Comparison of ENCODE assay signal across 1 cellular context in the genomic region with DNA sequence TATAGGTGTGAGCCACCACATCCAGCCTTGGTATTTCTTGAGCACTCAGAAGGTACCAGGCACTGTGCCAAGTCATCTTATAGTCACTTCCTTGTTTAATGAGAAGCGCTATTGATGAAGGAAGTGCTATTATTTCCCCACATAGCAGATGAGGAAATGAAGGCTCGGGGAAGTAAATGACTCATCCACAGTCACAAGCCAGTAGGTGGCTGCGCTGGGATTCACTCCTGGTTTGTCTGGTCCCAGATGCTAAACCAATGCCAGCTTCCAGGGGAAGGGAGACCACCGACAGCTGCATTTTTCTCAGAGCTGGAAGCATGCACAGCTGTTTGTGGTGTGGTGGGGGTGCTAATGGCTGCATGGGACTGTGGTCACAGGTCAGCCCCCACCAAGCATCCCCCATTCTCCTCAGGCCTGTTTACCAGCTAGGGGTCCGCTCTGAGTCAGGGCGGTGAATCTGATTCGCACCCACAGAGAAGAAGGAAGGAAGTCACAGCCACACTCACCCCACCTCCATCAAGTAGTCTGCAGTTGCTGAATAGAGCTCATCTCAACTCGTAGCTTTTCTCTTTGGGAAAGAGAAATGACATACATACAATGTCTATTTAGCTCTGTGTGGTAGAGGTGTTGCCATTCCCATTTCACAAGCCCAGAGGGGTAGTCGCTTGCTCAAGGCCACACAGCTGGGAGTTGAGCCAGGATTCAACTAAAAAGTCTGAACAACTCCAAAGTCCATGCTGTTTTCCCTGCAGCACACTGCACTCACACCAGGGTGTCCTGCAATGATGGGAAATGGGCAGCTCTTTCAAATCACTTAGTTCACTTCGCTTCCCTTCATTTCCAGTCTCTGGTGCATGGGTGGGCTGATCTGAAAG.
A peak's percentile ranks its signal among the peaks of the same experiment; 100 is the strongest.
TF ChIP-seq lines count a peak whose summit lies in the region.

No MANE protein-coding gene starts in this region.

TF ChIP-seq in HepG2, 621 proteins besides CTCF, POLR2A, EP300 and RAD21 (continued from another document and continues in another):
- TF ChIP-seq THAP9 (CRISPR knock-in tag; IDR thresholded peaks at IDR 0.05; ENCODE audit: borderline replicate concordance): 0 out of 2 replicates have a peak, but pooled peaks have one; percentile 3
- TF ChIP-seq IRF9 (CRISPR knock-in tag; IDR thresholded peaks at IDR 0.05; ENCODE audit: borderline replicate concordance): no peak
- TF ChIP-seq ZNF709 (CRISPR knock-in tag; IDR thresholded peaks at IDR 0.05): no peak
- TF ChIP-seq MAFG (CRISPR knock-in tag; IDR thresholded peaks at IDR 0.05): no peak
- no peak for TF ChIP-seq KDM3A (CRISPR knock-in tag; IDR thresholded peaks at IDR 0.05; ENCODE audit: low read depth)
- no peak for TF ChIP-seq FOXC1 (CRISPR knock-in tag; IDR thresholded peaks at IDR 0.05; ENCODE audit: borderline replicate concordance)
- no peak for TF ChIP-seq ZNF138 (CRISPR knock-in tag; IDR thresholded peaks at IDR 0.05; ENCODE audit: low read depth)
- TF ChIP-seq ATF7-NPFF (CRISPR knock-in tag; IDR thresholded peaks at IDR 0.05; ENCODE audit: low read depth): no peak
- no peak for TF ChIP-seq SMARCC2 (IDR thresholded peaks at IDR 0.05)
- no peak for TF ChIP-seq ZNF160 (CRISPR knock-in tag; IDR thresholded peaks at IDR 0.05)
- no peak for TF ChIP-seq ZNF142 (CRISPR knock-in tag; IDR thresholded peaks at IDR 0.05)
- TF ChIP-seq NFKB2 (CRISPR knock-in tag; IDR thresholded peaks at IDR 0.05; ENCODE audit: borderline replicate concordance): no peak
- no peak for TF ChIP-seq RFXANK (CRISPR knock-in tag; IDR thresholded peaks at IDR 0.05)
- TF ChIP-seq TBP (CRISPR knock-in tag; IDR thresholded peaks at IDR 0.05): no peak
- 0 out of 2 replicates have a peak, but pooled peaks have one; percentile 49 for TF ChIP-seq HNF1B (CRISPR knock-in tag; IDR thresholded peaks at IDR 0.05)
- TF ChIP-seq, protein P1, sequence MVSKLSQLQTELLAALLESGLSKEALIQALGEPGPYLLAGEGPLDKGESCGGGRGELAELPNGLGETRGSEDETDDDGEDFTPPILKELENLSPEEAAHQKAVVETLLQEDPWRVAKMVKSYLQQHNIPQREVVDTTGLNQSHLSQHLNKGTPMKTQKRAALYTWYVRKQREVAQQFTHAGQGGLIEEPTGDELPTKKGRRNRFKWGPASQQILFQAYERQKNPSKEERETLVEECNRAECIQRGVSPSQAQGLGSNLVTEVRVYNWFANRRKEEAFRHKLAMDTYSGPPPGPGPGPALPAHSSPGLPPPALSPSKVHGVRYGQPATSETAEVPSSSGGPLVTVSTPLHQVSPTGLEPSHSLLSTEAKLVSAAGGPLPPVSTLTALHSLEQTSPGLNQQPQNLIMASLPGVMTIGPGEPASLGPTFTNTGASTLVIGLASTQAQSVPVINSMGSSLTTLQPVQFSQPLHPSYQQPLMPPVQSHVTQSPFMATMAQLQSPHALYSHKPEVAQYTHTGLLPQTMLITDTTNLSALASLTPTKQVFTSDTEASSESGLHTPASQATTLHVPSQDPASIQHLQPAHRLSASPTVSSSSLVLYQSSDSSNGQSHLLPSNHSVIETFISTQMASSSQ (IDR thresholded peaks at IDR 0.05; ENCODE audit: low read depth): no peak
- TF ChIP-seq, protein P1 (CRISPR knock-in tag; IDR thresholded peaks at IDR 0.05; ENCODE audit: borderline replicate concordance): 0 out of 2 replicates have a peak, but pooled peaks have one; percentile 23
- no peak for TF ChIP-seq DNMT3B (CRISPR knock-in tag; conservative IDR thresholded peaks at IDR 0.05)
- no peak for TF ChIP-seq ZNF10 (CRISPR knock-in tag; IDR thresholded peaks at IDR 0.05; ENCODE audit: borderline replicate concordance, low read depth)
- TF ChIP-seq NR3C1 (CRISPR knock-in tag; IDR thresholded peaks at IDR 0.05): no peak
- TF ChIP-seq TARDBP (CRISPR knock-in tag; IDR thresholded peaks at IDR 0.05): no peak
- peak; percentile 47; the same call in 1 of the 2 replicates for TF ChIP-seq TBX2 (CRISPR knock-in tag; IDR thresholded peaks at IDR 0.05; ENCODE audit: borderline replicate concordance)
- no peak for TF ChIP-seq ZNF44 (CRISPR knock-in tag; IDR thresholded peaks at IDR 0.05)
- no peak for TF ChIP-seq HNRNPLL (IDR thresholded peaks at IDR 0.05; ENCODE audit: low read depth, low read length, poor library complexity, severe bottlenecking)
- TF ChIP-seq ZNF292 (CRISPR knock-in tag; IDR thresholded peaks at IDR 0.05; ENCODE audit: borderline replicate concordance, low read depth): peak; percentile 73; the same call in 1 of the 2 replicates
- TF ChIP-seq GZF1 (CRISPR knock-in tag; IDR thresholded peaks at IDR 0.05): no peak
- TF ChIP-seq ZNF34 (CRISPR knock-in tag; IDR thresholded peaks at IDR 0.05; ENCODE audit: borderline replicate concordance): no peak
- TF ChIP-seq, protein P2, sequence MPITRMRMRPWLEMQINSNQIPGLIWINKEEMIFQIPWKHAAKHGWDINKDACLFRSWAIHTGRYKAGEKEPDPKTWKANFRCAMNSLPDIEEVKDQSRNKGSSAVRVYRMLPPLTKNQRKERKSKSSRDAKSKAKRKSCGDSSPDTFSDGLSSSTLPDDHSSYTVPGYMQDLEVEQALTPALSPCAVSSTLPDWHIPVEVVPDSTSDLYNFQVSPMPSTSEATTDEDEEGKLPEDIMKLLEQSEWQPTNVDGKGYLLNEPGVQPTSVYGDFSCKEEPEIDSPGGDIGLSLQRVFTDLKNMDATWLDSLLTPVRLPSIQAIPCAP (CRISPR knock-in tag; IDR thresholded peaks at IDR 0.05; ENCODE audit: low read depth): no peak
- TF ChIP-seq ZNF776 (CRISPR knock-in tag; IDR thresholded peaks at IDR 0.05): no peak
- TF ChIP-seq RFXAP (CRISPR knock-in tag; IDR thresholded peaks at IDR 0.05; ENCODE audit: borderline replicate concordance): no peak
- no peak for TF ChIP-seq YEATS4 (CRISPR knock-in tag; IDR thresholded peaks at IDR 0.05; ENCODE audit: borderline replicate concordance)
- no peak for TF ChIP-seq STAG1 (CRISPR knock-in tag; IDR thresholded peaks at IDR 0.05)
- TF ChIP-seq SYNCRIP (IDR thresholded peaks at IDR 0.05; ENCODE audit: insufficient read depth, low read depth, low read length): no peak
- TF ChIP-seq ZNF589 (CRISPR knock-in tag; conservative IDR thresholded peaks at IDR 0.05): no peak
- TF ChIP-seq EZH2 (conservative IDR thresholded peaks at IDR 0.05; ENCODE audit: low read depth, low read length): no peak
- TF ChIP-seq TAF1 (CRISPR knock-in tag; IDR thresholded peaks at IDR 0.05): no peak; the same call in 1 of the 2 replicates
- no peak; the same call in 1 of the 2 replicates for TF ChIP-seq ZFX (CRISPR knock-in tag; IDR thresholded peaks at IDR 0.05; ENCODE audit: low read depth)
- TF ChIP-seq ZBTB38 (CRISPR knock-in tag; IDR thresholded peaks at IDR 0.05): no peak
- TF ChIP-seq CAMTA2 (CRISPR knock-in tag; IDR thresholded peaks at IDR 0.05; ENCODE audit: borderline replicate concordance): no peak
- no peak for TF ChIP-seq ZNF207 (IDR thresholded peaks at IDR 0.05; ENCODE audit: borderline replicate concordance)
- no peak for TF ChIP-seq ZNF354B (CRISPR knock-in tag; IDR thresholded peaks at IDR 0.05)
- TF ChIP-seq MED1 (CRISPR knock-in tag; IDR thresholded peaks at IDR 0.05): no peak
- TF ChIP-seq NR2F1 (CRISPR knock-in tag; IDR thresholded peaks at IDR 0.05): no peak
